In the genomic region with DNA sequence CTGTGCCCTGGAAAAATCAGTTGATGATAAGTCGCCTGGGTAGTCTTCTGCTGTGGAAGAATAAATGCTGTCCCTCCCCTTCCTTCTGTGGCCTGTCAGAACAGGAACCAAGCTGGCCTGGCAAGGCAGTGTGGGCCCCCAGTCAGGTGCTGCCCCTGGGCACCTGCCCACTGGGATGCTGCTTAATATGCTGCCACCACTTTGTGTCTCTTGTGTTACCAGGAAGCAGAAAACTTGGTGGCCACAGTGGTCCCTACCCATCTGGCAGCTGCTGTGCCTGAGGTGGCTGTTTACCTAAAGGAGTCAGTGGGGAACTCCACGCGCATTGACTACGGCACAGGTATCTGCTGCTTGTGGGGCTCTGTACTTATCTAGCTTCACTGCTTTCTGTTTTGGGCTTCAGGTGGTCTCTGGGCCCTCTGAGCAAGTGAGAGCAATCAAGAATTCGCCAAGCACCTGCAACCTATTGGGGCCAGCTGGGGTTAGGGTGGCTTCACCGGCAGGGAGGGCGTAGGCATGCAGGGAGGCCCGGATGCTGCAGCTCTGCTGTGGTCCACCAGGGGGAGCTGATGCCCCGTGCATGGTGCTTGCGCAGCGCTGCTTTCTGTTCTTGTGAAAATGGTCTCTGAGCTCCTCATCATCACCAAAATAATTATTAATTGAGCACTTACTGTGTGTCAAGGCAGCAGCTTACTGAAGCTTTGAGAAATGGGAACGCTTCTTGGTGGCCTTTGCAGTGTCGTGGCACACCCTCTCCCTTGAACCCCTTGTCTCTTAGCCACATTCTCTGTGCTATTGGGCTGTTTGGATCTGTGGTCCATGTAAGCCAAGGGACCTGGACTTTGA, we compare ENCODE assay signal across 1 cellular context.
TF ChIP-seq lines count a peak whose summit lies in the region.

No MANE protein-coding gene starts in this region.

TF ChIP-seq in HepG2, 621 proteins besides CTCF, POLR2A, EP300 and RAD21:
- TF ChIP-seq XRCC5 (optimal IDR thresholded peaks at IDR 0.05; ENCODE audit: low read length) (peak; percentile 86), ZNF773 (CRISPR knock-in tag; IDR thresholded peaks at IDR 0.05; ENCODE audit: borderline replicate concordance) (no peak), SP4 (CRISPR knock-in tag; IDR thresholded peaks at IDR 0.05) (no peak), SALL1 (CRISPR knock-in tag; IDR thresholded peaks at IDR 0.05) (peak; percentile 42; the same call in 1 of the 2 replicates), HOXA5 (CRISPR knock-in tag; IDR thresholded peaks at IDR 0.05) (no peak), ZNF883 (CRISPR knock-in tag; IDR thresholded peaks at IDR 0.05; ENCODE audit: not compliant biosample characterization) (peak; percentile 26), GATAD2A (CRISPR knock-in tag; IDR thresholded peaks at IDR 0.05) (0 out of 2 replicates have a peak, but pooled peaks have one; percentile 34), ZFY (CRISPR knock-in tag; IDR thresholded peaks at IDR 0.05) (peak; percentile 22; the same call in 1 of the 2 replicates), ZMYM4 (CRISPR knock-in tag; IDR thresholded peaks at IDR 0.05) (peak; percentile 22; the same call in 1 of the 2 replicates), STAG1 (CRISPR knock-in tag; IDR thresholded peaks at IDR 0.05) (peak; percentile 88), ZBTB38 (CRISPR knock-in tag; IDR thresholded peaks at IDR 0.05) (peak; percentile 60), GABPB1 (CRISPR knock-in tag; IDR thresholded peaks at IDR 0.05) (peak; percentile 38), SMAD3 (CRISPR knock-in tag; IDR thresholded peaks at IDR 0.05) (peak; percentile 33; the same call in 1 of the 2 replicates), SAP130 (CRISPR knock-in tag; IDR thresholded peaks at IDR 0.05; ENCODE audit: low read depth) (peak; percentile 28; the same call in 1 of the 2 replicates), SMC3 (IDR thresholded peaks at IDR 0.05; ENCODE audit: low read length) (peak; percentile 46), ZNF138 (CRISPR knock-in tag; IDR thresholded peaks at IDR 0.05; ENCODE audit: low read depth) (no peak), MYC (CRISPR knock-in tag; IDR thresholded peaks at IDR 0.05; ENCODE audit: borderline replicate concordance) (peak; percentile 27; the same call in 1 of the 2 replicates), ZC3H13 (CRISPR knock-in tag; IDR thresholded peaks at IDR 0.05) (no peak), RXRA (CRISPR knock-in tag; IDR thresholded peaks at IDR 0.05) (0 out of 2 replicates have a peak, but pooled peaks have one; percentile 20), FOSL2 (CRISPR knock-in tag; IDR thresholded peaks at IDR 0.05) (0 out of 2 replicates have a peak, but pooled peaks have one; percentile 11), ERF (CRISPR knock-in tag; IDR thresholded peaks at IDR 0.05) (peak; percentile 36; the same call in 1 of the 2 replicates), ZNF766 (CRISPR knock-in tag; IDR thresholded peaks at IDR 0.05; ENCODE audit: borderline replicate concordance) (0 out of 2 replicates have a peak, but pooled peaks have one; percentile 34), KDM5B (CRISPR knock-in tag; IDR thresholded peaks at IDR 0.05; ENCODE audit: borderline replicate concordance) (0 out of 2 replicates have a peak, but pooled peaks have one; percentile 46), SPEN (CRISPR knock-in tag; IDR thresholded peaks at IDR 0.05; ENCODE audit: low read depth) (peak; percentile 23; the same call in 1 of the 2 replicates), ZNF780A (CRISPR knock-in tag; IDR thresholded peaks at IDR 0.05) (no peak), YEATS2 (CRISPR knock-in tag; IDR thresholded peaks at IDR 0.05; ENCODE audit: borderline replicate concordance) (peak; percentile 65; the same call in 1 of the 2 replicates), ZNF263 (CRISPR knock-in tag; IDR thresholded peaks at IDR 0.05) (no peak), TAF15 (IDR thresholded peaks at IDR 0.05; ENCODE audit: low read depth, low read length, poor library complexity, severe bottlenecking) (no peak), CHCHD3 (CRISPR knock-in tag; IDR thresholded peaks at IDR 0.05) (no peak), ZNF446 (CRISPR knock-in tag; IDR thresholded peaks at IDR 0.05) (no peak), HOXA3 (CRISPR knock-in tag; IDR thresholded peaks at IDR 0.05) (peak; percentile 84), NPAS2 (CRISPR knock-in tag; IDR thresholded peaks at IDR 0.05; ENCODE audit: borderline replicate concordance) (no peak), ZNF749 (CRISPR knock-in tag; IDR thresholded peaks at IDR 0.05; ENCODE audit: borderline replicate concordance) (no peak), ATAD3A (CRISPR knock-in tag; IDR thresholded peaks at IDR 0.05) (no peak), CEBPG (CRISPR knock-in tag; IDR thresholded peaks at IDR 0.05) (0 out of 2 replicates have a peak, but pooled peaks have one; percentile 34), ZNF768 (CRISPR knock-in tag; IDR thresholded peaks at IDR 0.05) (peak; percentile 90; the same call in 1 of the 2 replicates)
- TF ChIP-seq, protein P1, sequence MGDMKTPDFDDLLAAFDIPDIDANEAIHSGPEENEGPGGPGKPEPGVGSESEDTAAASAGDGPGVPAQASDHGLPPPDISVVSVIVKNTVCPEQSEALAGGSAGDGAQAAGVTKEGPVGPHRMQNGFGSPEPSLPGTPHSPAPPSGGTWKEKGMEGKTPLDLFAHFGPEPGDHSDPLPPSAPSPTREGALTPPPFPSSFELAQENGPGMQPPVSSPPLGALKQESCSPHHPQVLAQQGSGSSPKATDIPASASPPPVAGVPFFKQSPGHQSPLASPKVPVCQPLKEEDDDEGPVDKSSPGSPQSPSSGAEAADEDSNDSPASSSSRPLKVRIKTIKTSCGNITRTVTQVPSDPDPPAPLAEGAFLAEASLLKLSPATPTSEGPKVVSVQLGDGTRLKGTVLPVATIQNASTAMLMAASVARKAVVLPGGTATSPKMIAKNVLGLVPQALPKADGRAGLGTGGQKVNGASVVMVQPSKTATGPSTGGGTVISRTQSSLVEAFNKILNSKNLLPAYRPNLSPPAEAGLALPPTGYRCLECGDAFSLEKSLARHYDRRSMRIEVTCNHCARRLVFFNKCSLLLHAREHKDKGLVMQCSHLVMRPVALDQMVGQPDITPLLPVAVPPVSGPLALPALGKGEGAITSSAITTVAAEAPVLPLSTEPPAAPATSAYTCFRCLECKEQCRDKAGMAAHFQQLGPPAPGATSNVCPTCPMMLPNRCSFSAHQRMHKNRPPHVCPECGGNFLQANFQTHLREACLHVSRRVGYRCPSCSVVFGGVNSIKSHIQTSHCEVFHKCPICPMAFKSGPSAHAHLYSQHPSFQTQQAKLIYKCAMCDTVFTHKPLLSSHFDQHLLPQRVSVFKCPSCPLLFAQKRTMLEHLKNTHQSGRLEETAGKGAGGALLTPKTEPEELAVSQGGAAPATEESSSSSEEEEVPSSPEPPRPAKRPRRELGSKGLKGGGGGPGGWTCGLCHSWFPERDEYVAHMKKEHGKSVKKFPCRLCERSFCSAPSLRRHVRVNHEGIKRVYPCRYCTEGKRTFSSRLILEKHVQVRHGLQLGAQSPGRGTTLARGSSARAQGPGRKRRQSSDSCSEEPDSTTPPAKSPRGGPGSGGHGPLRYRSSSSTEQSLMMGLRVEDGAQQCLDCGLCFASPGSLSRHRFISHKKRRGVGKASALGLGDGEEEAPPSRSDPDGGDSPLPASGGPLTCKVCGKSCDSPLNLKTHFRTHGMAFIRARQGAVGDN (CRISPR knock-in tag; IDR thresholded peaks at IDR 0.05), result peak; percentile 64
- TF ChIP-seq, protein P2, sequence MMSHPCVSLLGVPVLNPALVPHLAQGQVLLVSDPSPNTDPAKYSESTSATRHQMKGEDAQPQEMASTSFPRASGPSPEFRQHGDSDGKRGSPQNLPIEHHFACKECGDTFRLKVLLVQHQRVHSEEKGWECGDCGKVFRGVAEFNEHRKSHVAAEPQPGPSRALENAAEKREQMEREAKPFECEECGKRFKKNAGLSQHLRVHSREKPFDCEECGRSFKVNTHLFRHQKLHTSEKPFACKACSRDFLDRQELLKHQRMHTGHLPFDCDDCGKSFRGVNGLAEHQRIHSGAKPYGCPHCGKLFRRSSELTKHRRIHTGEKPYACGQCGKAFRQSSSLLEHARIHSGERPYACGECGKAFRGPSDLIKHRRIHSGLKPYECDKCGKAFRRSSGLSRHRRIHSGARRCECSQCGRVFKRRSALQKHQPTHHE (CRISPR knock-in tag; IDR thresholded peaks at IDR 0.05; ENCODE audit: borderline replicate concordance), result no peak
- TF ChIP-seq, protein P3, sequence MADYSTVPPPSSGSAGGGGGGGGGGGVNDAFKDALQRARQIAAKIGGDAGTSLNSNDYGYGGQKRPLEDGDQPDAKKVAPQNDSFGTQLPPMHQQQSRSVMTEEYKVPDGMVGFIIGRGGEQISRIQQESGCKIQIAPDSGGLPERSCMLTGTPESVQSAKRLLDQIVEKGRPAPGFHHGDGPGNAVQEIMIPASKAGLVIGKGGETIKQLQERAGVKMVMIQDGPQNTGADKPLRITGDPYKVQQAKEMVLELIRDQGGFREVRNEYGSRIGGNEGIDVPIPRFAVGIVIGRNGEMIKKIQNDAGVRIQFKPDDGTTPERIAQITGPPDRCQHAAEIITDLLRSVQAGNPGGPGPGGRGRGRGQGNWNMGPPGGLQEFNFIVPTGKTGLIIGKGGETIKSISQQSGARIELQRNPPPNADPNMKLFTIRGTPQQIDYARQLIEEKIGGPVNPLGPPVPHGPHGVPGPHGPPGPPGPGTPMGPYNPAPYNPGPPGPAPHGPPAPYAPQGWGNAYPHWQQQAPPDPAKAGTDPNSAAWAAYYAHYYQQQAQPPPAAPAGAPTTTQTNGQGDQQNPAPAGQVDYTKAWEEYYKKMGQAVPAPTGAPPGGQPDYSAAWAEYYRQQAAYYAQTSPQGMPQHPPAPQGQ (CRISPR knock-in tag; IDR thresholded peaks at IDR 0.05; ENCODE audit: borderline replicate concordance), result no peak
- TF ChIP-seq, protein P4, sequence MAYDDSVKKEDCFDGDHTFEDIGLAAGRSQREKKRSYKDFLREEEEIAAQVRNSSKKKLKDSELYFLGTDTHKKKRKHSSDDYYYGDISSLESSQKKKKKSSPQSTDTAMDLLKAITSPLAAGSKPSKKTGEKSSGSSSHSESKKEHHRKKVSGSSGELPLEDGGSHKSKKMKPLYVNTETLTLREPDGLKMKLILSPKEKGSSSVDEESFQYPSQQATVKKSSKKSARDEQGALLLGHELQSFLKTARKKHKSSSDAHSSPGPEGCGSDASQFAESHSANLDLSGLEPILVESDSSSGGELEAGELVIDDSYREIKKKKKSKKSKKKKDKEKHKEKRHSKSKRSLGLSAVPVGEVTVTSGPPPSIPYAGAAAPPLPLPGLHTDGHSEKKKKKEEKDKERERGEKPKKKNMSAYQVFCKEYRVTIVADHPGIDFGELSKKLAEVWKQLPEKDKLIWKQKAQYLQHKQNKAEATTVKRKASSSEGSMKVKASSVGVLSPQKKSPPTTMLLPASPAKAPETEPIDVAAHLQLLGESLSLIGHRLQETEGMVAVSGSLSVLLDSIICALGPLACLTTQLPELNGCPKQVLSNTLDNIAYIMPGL (CRISPR knock-in tag; IDR thresholded peaks at IDR 0.05; ENCODE audit: borderline replicate concordance in 1 of 2, low read depth in 1 of 2), result peak in 1 of 2 experiments; percentile 39; a peak in 1 of 4 replicates
- TF ChIP-seq, protein P5, sequence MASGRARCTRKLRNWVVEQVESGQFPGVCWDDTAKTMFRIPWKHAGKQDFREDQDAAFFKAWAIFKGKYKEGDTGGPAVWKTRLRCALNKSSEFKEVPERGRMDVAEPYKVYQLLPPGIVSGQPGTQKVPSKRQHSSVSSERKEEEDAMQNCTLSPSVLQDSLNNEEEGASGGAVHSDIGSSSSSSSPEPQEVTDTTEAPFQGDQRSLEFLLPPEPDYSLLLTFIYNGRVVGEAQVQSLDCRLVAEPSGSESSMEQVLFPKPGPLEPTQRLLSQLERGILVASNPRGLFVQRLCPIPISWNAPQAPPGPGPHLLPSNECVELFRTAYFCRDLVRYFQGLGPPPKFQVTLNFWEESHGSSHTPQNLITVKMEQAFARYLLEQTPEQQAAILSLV (CRISPR knock-in tag; IDR thresholded peaks at IDR 0.05; ENCODE audit: borderline replicate concordance), result 0 out of 2 replicates have a peak, but pooled peaks have one; percentile 58
- TF ChIP-seq, protein P6, sequence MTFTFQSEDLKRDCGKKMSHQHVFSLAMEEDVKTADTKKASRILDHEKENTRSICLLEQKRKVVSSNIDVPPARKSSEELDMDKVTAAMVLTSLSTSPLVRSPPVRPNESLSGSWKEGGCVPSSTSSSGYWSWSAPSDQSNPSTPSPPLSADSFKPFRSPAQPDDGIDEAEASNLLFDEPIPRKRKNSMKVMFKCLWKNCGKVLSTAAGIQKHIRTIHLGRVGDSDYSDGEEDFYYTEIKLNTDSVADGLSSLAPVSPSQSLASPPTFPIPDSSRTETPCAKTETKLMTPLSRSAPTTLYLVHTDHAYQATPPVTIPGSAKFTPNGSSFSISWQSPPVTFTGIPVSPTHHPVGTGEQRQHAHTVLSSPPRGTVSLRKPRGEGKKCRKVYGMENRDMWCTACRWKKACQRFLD (CRISPR knock-in tag; IDR thresholded peaks at IDR 0.05; ENCODE audit: borderline replicate concordance), result no peak
- TF ChIP-seq, protein P7, sequence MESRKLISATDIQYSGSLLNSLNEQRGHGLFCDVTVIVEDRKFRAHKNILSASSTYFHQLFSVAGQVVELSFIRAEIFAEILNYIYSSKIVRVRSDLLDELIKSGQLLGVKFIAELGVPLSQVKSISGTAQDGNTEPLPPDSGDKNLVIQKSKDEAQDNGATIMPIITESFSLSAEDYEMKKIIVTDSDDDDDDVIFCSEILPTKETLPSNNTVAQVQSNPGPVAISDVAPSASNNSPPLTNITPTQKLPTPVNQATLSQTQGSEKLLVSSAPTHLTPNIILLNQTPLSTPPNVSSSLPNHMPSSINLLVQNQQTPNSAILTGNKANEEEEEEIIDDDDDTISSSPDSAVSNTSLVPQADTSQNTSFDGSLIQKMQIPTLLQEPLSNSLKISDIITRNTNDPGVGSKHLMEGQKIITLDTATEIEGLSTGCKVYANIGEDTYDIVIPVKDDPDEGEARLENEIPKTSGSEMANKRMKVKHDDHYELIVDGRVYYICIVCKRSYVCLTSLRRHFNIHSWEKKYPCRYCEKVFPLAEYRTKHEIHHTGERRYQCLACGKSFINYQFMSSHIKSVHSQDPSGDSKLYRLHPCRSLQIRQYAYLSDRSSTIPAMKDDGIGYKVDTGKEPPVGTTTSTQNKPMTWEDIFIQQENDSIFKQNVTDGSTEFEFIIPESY (CRISPR knock-in tag; IDR thresholded peaks at IDR 0.05), result peak; percentile 92
- TF ChIP-seq, protein P8, sequence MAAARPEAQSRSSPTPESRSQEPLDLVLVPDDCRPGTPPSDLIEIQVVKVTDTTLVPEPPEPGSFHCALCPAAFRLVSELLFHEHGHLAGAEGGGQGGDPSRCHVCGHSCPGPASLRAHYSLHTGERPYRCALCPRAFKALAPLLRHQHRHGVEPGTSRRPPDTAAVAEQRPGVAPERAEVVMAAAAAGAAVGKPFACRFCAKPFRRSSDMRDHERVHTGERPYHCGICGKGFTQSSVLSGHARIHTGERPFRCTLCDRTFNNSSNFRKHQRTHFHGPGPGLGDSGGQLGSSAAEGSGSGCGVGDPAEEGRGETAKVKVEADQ (CRISPR knock-in tag; IDR thresholded peaks at IDR 0.05; ENCODE audit: borderline replicate concordance), result no peak
